Comparison of ENCODE assay signal across 1 cellular context in the genomic region with DNA sequence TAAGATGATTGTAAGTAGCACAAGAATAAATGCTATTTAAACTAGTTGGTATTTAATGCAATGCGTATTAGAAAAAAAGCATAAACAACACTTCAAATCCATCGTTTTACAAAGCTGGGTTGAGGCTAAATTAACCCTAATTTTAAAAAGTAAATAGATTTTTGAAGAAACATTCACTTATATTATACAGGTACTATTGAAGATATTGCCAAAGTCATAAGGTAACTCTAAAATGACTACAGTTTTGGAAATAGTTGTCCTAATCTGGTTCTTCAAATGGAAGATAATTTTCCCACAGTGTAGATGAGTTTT.
TF ChIP-seq lines count a peak whose summit lies in the region.

No MANE protein-coding gene starts in this region.

TF ChIP-seq in K562, 482 proteins besides CTCF, POLR2A, EP300 and RAD21:
- TF ChIP-seq, protein P1, sequence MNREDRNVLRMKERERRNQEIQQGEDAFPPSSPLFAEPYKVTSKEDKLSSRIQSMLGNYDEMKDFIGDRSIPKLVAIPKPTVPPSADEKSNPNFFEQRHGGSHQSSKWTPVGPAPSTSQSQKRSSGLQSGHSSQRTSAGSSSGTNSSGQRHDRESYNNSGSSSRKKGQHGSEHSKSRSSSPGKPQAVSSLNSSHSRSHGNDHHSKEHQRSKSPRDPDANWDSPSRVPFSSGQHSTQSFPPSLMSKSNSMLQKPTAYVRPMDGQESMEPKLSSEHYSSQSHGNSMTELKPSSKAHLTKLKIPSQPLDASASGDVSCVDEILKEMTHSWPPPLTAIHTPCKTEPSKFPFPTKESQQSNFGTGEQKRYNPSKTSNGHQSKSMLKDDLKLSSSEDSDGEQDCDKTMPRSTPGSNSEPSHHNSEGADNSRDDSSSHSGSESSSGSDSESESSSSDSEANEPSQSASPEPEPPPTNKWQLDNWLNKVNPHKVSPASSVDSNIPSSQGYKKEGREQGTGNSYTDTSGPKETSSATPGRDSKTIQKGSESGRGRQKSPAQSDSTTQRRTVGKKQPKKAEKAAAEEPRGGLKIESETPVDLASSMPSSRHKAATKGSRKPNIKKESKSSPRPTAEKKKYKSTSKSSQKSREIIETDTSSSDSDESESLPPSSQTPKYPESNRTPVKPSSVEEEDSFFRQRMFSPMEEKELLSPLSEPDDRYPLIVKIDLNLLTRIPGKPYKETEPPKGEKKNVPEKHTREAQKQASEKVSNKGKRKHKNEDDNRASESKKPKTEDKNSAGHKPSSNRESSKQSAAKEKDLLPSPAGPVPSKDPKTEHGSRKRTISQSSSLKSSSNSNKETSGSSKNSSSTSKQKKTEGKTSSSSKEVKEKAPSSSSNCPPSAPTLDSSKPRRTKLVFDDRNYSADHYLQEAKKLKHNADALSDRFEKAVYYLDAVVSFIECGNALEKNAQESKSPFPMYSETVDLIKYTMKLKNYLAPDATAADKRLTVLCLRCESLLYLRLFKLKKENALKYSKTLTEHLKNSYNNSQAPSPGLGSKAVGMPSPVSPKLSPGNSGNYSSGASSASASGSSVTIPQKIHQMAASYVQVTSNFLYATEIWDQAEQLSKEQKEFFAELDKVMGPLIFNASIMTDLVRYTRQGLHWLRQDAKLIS (CRISPR knock-in tag; IDR thresholded peaks at IDR 0.05): no peak
- TF ChIP-seq BHLHE40 (IDR thresholded peaks at IDR 0.05; ENCODE audit: low read length) (no peak), ZNF507 (tag; conservative IDR thresholded peaks at IDR 0.05) (no peak), DMBX1 (CRISPR knock-in tag; IDR thresholded peaks at IDR 0.05; ENCODE audit: borderline replicate concordance) (no peak), MCM5 (IDR thresholded peaks at IDR 0.05; ENCODE audit: low read depth) (no peak), SMARCB1 (IDR thresholded peaks at IDR 0.05; ENCODE audit: insufficient read length, low read depth) (no peak), THRA (IDR thresholded peaks at IDR 0.05) (no peak), MAZ (CRISPR knock-in tag; conservative IDR thresholded peaks at IDR 0.05 in 1 of 2, IDR thresholded peaks at IDR 0.05 in 1 of 2) (no peak), SMAD2 (IDR thresholded peaks at IDR 0.05; ENCODE audit: low read depth, low read length) (no peak), LCOR (CRISPR knock-in tag; IDR thresholded peaks at IDR 0.05) (no peak)
- TF ChIP-seq, protein P2, sequence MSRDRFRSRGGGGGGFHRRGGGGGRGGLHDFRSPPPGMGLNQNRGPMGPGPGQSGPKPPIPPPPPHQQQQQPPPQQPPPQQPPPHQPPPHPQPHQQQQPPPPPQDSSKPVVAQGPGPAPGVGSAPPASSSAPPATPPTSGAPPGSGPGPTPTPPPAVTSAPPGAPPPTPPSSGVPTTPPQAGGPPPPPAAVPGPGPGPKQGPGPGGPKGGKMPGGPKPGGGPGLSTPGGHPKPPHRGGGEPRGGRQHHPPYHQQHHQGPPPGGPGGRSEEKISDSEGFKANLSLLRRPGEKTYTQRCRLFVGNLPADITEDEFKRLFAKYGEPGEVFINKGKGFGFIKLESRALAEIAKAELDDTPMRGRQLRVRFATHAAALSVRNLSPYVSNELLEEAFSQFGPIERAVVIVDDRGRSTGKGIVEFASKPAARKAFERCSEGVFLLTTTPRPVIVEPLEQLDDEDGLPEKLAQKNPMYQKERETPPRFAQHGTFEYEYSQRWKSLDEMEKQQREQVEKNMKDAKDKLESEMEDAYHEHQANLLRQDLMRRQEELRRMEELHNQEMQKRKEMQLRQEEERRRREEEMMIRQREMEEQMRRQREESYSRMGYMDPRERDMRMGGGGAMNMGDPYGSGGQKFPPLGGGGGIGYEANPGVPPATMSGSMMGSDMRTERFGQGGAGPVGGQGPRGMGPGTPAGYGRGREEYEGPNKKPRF (IDR thresholded peaks at IDR 0.05; ENCODE audit: low read depth, low read length): no peak
- TF ChIP-seq, protein P3, sequence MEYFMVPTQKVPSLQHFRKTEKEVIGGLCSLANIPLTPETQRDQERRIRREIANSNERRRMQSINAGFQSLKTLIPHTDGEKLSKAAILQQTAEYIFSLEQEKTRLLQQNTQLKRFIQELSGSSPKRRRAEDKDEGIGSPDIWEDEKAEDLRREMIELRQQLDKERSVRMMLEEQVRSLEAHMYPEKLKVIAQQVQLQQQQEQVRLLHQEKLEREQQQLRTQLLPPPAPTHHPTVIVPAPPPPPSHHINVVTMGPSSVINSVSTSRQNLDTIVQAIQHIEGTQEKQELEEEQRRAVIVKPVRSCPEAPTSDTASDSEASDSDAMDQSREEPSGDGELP (CRISPR knock-in tag; IDR thresholded peaks at IDR 0.05; ENCODE audit: borderline replicate concordance): no peak
TF ChIP-seq in K562: peak in this region for 0.
